ENCODE assay signal across 8 cellular contexts in genomic region chr15:33201376-33202189, GRCh38. TPM values are rescaled to one million over a fixed set of nuclear protein-coding genes. Genes with fewer than 3 reads are reported as not detected.
DNase-seq lines count a peak whose midpoint lies in the region; ATAC-seq and TF ChIP-seq lines count a peak whose summit lies in the region.

No MANE protein-coding gene starts in this region.

- peak; percentile 76 for ATAC-seq in GM19023 (IDR thresholded peaks at IDR 0.05; ENCODE audit: unreplicated experiment)
- ATAC-seq in HG03139 (IDR thresholded peaks at IDR 0.05; ENCODE audit: unreplicated experiment): peak; percentile 79
- ATAC-seq in activated T-cell treated with anti-CD3 and anti-CD28 coated beads, Interleukin-2, amount 50 U/mL, for 72 hours (replicated peaks in 1 of 2): peak; percentile 94 to 95

- H3K36me3 ChIP-seq in BE2C: no peaks in the 10 kb centered on the region

- peaks cover 21% of the 10 kb centered on the region for H3K4me1 ChIP-seq in BE2C

- H3K4me3 ChIP-seq in BE2C (ENCODE audit: low read depth, low read length): peak overlapping the region; percentile 0

- TF ChIP-seq CTCF in BE2C (IDR thresholded peaks at IDR 0.05; ENCODE audit: low read depth, low read length): peak; percentile 64

- H3K27me3 ChIP-seq in BE2C: no peaks in the 10 kb centered on the region

- H3K4me1 Mint-ChIP-seq in activated T-cell treated with anti-CD3 and anti-CD28 coated beads, Interleukin-2, amount 50 U/mL, for 72 hours (ENCODE audit: low read depth): peaks cover 34% of the 10 kb centered on the region

- no peaks in the 10 kb centered on the region for H3K9me3 ChIP-seq in BE2C

- DNase-seq in BE2C (peak; percentile 88), NOMO-1 treated with dmso at 0.1 percent for 144 hours (lab: John Stamatoyannopoulos, UW; ENCODE audit: unreplicated experiment) (peak; percentile 49), globus pallidus (ENCODE audit: low spot score) (peak; percentile 23), renal cortical epithelial cell (ENCODE audit: low read depth) (peak; percentile 94), mesenteric fat pad (ENCODE audit: low spot score) (no peak)
- DNase-seq in activated T-cell treated with anti-CD3 and anti-CD28 coated beads, Interleukin-2, amount 50 U/mL, for 72 hours: peak; percentile 69 to 72

- H3K27ac Mint-ChIP-seq in activated T-cell treated with anti-CD3 and anti-CD28 coated beads, Interleukin-2, amount 50 U/mL, for 72 hours: peak overlapping the region; percentile 60

- peak overlapping the region; percentile 55 to 80 for H3K4me3 Mint-ChIP-seq in activated T-cell treated with anti-CD3 and anti-CD28 coated beads, Interleukin-2, amount 50 U/mL, for 72 hours

- H3K9me3 Mint-ChIP-seq in activated T-cell treated with anti-CD3 and anti-CD28 coated beads, Interleukin-2, amount 50 U/mL, for 72 hours: no peaks in the 10 kb centered on the region

- H3K27me3 Mint-ChIP-seq in activated T-cell treated with anti-CD3 and anti-CD28 coated beads, Interleukin-2, amount 50 U/mL, for 72 hours (ENCODE audit: low read depth): peaks cover 27% of the 10 kb centered on the region

- H3K36me3 Mint-ChIP-seq in activated T-cell treated with anti-CD3 and anti-CD28 coated beads, Interleukin-2, amount 50 U/mL, for 72 hours (ENCODE audit: insufficient read depth in 2 of 2): no peaks in the 10 kb centered on the region

RNA-seq across cellular contexts. Expression of gene FMN1, which starts 7.1 kb away (rescaled TPM):
- polyA plus RNA-seq in BE2C (2012; ENCODE audit: insufficient read depth, insufficient read length, low read depth): 0.63 TPM
- 1 to 10 TPM in 1 of 2 donors, under 1 TPM in 1; 0.74 to 1.1 TPM for total RNA-seq in activated T-cell treated with anti-CD3 and anti-CD28 coated beads, Interleukin-2, amount 50 U/mL, for 72 hours
- total RNA-seq in renal cortical epithelial cell: 4.0 and 7.8 TPM in 2 replicates
- 37.1 TPM for total RNA-seq in mesenteric fat pad
